ENCODE assay signal across 5 cellular contexts in genomic region chr2:73166813-73167212, GRCh38. TPM values are rescaled to one million over a fixed set of nuclear protein-coding genes. Genes with fewer than 3 reads are reported as not detected.
"Had no signal": no experiment of that assay in that cellular context is flagged by ENCODE, and none has a peak within 500 bp of the region (broad histone marks: within the 10 kb centered on the region; RNA-seq: fewer than 3 reads in every experiment).

No MANE protein-coding gene starts in this region.

RNA-seq across cellular contexts. Expression of gene NOTO, which starts 35.6 kb away (rescaled TPM):
- total RNA-seq: GM23248, H4, H7, HFFc6, HT1080 had no signal
- polyA plus RNA-seq: GM23248 had no signal
